ENCODE assay signal across 24 cellular contexts in genomic region chr16:54203851-54204505, GRCh38.
DNase-seq lines count a peak whose midpoint lies in the region; ATAC-seq, FAIRE-seq and TF ChIP-seq lines count a peak whose summit lies in the region.
"Had no signal": no experiment of that assay in that cellular context is flagged by ENCODE, and none has a peak within 500 bp of the region (broad histone marks: within the 10 kb centered on the region; RNA-seq: fewer than 3 reads in every experiment).

No MANE protein-coding gene starts in this region.

- BruUV-seq in HepG2 (replicated peaks; lab: Mats Ljungman, UMichigan), result no TSS peak

- peak overlapping the region; percentile 27; the same call in 1 of the 2 replicates for H3K4me2 ChIP-seq in HepG2 (ENCODE audit: low read depth, low read length)
- H3K4me2 ChIP-seq: A549; BLaER1 treated with 17β-estradiol and CSF1 and Interleukin-3, amounts not matched to agents 10 nM and 100 nM had no signal

- H3K79me2 ChIP-seq in HepG2 (ENCODE audit: insufficient read depth, low read length), result no peaks in the 10 kb centered on the region

- H3K9me3 ChIP-seq in HepG2 (ENCODE audit: low read length) (no peaks in the 10 kb centered on the region), right lobe of liver (no peaks in the 10 kb centered on the region), sigmoid colon (no peaks in the 10 kb centered on the region), upper lobe of right lung (no peaks in the 10 kb centered on the region)
- H3K9me3 ChIP-seq: A549, BE2C had no signal

- POLR2A ChIA-PET in HepG2 (lab: Yijun Ruan, JAX), result no interaction called here

- H3K9ac ChIP-seq in HepG2 (ENCODE audit: insufficient read depth, low read depth, low read length), result no peak overlapping the region
- H3K9ac ChIP-seq: BLaER1 treated with 17β-estradiol and CSF1 and Interleukin-3, amounts not matched to agents 10 nM and 100 nM; GM23248 had no signal

- no peak for TF ChIP-seq POLR2A in HepG2 (IDR thresholded peaks at IDR 0.05; ENCODE audit: insufficient read depth in 1 of 2, low read depth in 2 of 2, low read length in 2 of 2)
- no peak for TF ChIP-seq POLR2A in right lobe of liver (IDR thresholded peaks at IDR 0.05)
- TF ChIP-seq POLR2A in sigmoid colon (IDR thresholded peaks at IDR 0.05), result no peak

- TF ChIP-seq RAD21 in HepG2 (CRISPR knock-in tag; IDR thresholded peaks at IDR 0.05), result no peak

- H2AFZ ChIP-seq in HepG2 (ENCODE audit: low read length), result no peak overlapping the region
- H2AFZ ChIP-seq: GM23248 had no signal

- TF ChIP-seq CTCF in HepG2 (CRISPR knock-in tag; IDR thresholded peaks at IDR 0.05) (no peak), right lobe of liver (IDR thresholded peaks at IDR 0.05) (no peak), bronchial epithelial cell (IDR thresholded peaks at IDR 0.05; ENCODE audit: insufficient read depth, low read length, severe bottlenecking) (no peak), sigmoid colon (IDR thresholded peaks at IDR 0.05) (no peak), upper lobe of right lung (IDR thresholded peaks at IDR 0.05) (no peak)

- H3K4me3 ChIP-seq in HepG2 (replicated peaks in 1 of 3; ENCODE audit: insufficient read depth in 1 of 3, low read depth in 2 of 3, low read length in 3 of 3) (no peak overlapping the region), right lobe of liver (no peak overlapping the region), bronchial epithelial cell (ENCODE audit: low read depth, low read length) (no peak overlapping the region), sigmoid colon (no peak overlapping the region), upper lobe of right lung (no peak overlapping the region)
- H3K4me3 ChIP-seq: A549; BLaER1 treated with 17β-estradiol and CSF1 and Interleukin-3, amounts not matched to agents 10 nM and 100 nM; GM12878; GM23248 had no signal

- TF ChIP-seq EP300 in HepG2 (IDR thresholded peaks at IDR 0.05; ENCODE audit: low read depth in 2 of 2, low read length in 2 of 2), result no peak
- TF ChIP-seq EP300 in HepG2 (CRISPR knock-in tag; IDR thresholded peaks at IDR 0.05; ENCODE audit: borderline replicate concordance), result no peak
- no peak for TF ChIP-seq EP300 in sigmoid colon (IDR thresholded peaks at IDR 0.05)

- H3K27ac ChIP-seq in HepG2 (ENCODE audit: extremely low read length, insufficient read depth, low read length), result no peak overlapping the region
- no peak overlapping the region for H3K27ac ChIP-seq in right lobe of liver
- H3K27ac ChIP-seq in sigmoid colon, result no peak overlapping the region
- no peak overlapping the region for H3K27ac ChIP-seq in upper lobe of right lung
- H3K27ac ChIP-seq: A549; BLaER1 treated with 17β-estradiol and CSF1 and Interleukin-3, amounts not matched to agents 10 nM and 100 nM; GM23248 had no signal

- WGBS in HepG2 (ENCODE audit: low lambda C conversion rate), result 13% methylated on average over 9 of the region's 11 CpGs
- WGBS in right lobe of liver (ENCODE audit: insufficient coverage, low coverage, low lambda C conversion rate, missing lambda C conversion rate), result 49% methylated on average over 6 of the region's 11 CpGs
- WGBS in sigmoid colon, 2 donors, result 66 to 77% methylated on average over 11 of the region's 11 CpGs

- FAIRE-seq in HepG2 (lab: Jason Lieb, UNC), result no peak
- peak; percentile 52 for FAIRE-seq in bronchial epithelial cell (lab: Jason Lieb, UNC)
- FAIRE-seq: A549, GM12878, GM19239 had no signal

- H3K27me3 ChIP-seq in HepG2 (ENCODE audit: control insufficient read depth in 1 of 2, insufficient read depth in 2 of 2, low read length in 2 of 2) (peaks cover 8 to 20% of the 10 kb centered on the region in 2 experiments), right lobe of liver (no peaks in the 10 kb centered on the region), bronchial epithelial cell (ENCODE audit: control insufficient read depth, insufficient read depth, low read length) (peaks cover 2% of the 10 kb centered on the region), sigmoid colon (peaks cover 0 to 18% (median 0%) of the 10 kb centered on the region in 3 donors), upper lobe of right lung (no peaks in the 10 kb centered on the region)
- H3K27me3 ChIP-seq: BE2C; BLaER1 treated with 17β-estradiol and CSF1 and Interleukin-3, amounts not matched to agents 10 nM and 100 nM had no signal

- intact Hi-C loops in HepG2 (cut with micrococcal nuclease; ENCODE audit: unreplicated experiment) (no loop called here), right lobe of liver (cut with DNase I) (no loop called here), sigmoid colon (cut with DNase I) (no loop called here), upper lobe of right lung (cut with DNase I) (no loop called here)

- H4K20me1 ChIP-seq in HepG2 (ENCODE audit: insufficient read depth, low read length), result no peaks in the 10 kb centered on the region
- H4K20me1 ChIP-seq: BLaER1 treated with 17β-estradiol and CSF1 and Interleukin-3, amounts not matched to agents 10 nM and 100 nM had no signal

- in situ Hi-C loops in HepG2 (cut with HindIII; ENCODE audit: extremely low pct_ligation_motif_present, low pct_unique_long_range_greater_than_20kb), result no loop called here

- DNase-seq in HepG2 (ENCODE audit: low spot score) (peak; percentile 48), right lobe of liver (no peak), bronchial epithelial cell (ENCODE audit: low read depth) (no peak), sigmoid colon (peak; percentile 18), upper lobe of right lung (no peak)
- DNase-seq: 8988T; ACHN; AML-193; BE2C; Calu3; CD4-positive, alpha-beta T cell; COR-L47; DMS53; DMS79 treated with DMSO at 0.1 percent for 48 hours; GDM1; GM23248; H9; HFFc6 had no signal

- CTCF ChIA-PET in HepG2 (lab: Yijun Ruan, JAX; ENCODE audit: low intra/inter-chr PET ratio, low total read pairs), result no interaction called here

- ATAC-seq in HepG2 (peak; percentile 37), right lobe of liver (no peak), HG02973 (IDR thresholded peaks at IDR 0.05; ENCODE audit: unreplicated experiment) (no peak), upper lobe of right lung (no peak)
- ATAC-seq: GM12878, HCT116 had no signal

- H3K4me1 ChIP-seq in HepG2 (ENCODE audit: insufficient read depth, low read length) (peaks cover 49% of the 10 kb centered on the region), right lobe of liver (no peaks in the 10 kb centered on the region), sigmoid colon (no peaks in the 10 kb centered on the region), upper lobe of right lung (no peaks in the 10 kb centered on the region)
- H3K4me1 ChIP-seq: A549; BE2C; BLaER1 treated with 17β-estradiol and CSF1 and Interleukin-3, amounts not matched to agents 10 nM and 100 nM had no signal

- H3K36me3 ChIP-seq in HepG2 (replicated peaks in 1 of 2; ENCODE audit: control insufficient read depth in 1 of 2, insufficient read depth in 2 of 2, low read length in 2 of 2) (no peaks in the 10 kb centered on the region), right lobe of liver (no peaks in the 10 kb centered on the region), bronchial epithelial cell (ENCODE audit: control insufficient read depth, insufficient read depth, low read length) (no peaks in the 10 kb centered on the region), sigmoid colon (no peaks in the 10 kb centered on the region), upper lobe of right lung (no peaks in the 10 kb centered on the region)
- H3K36me3 ChIP-seq: BE2C; BLaER1 treated with 17β-estradiol and CSF1 and Interleukin-3, amounts not matched to agents 10 nM and 100 nM had no signal

TF ChIP-seq in HepG2, 621 proteins besides CTCF, POLR2A, EP300 and RAD21 (continues in another document):
- TF ChIP-seq RXRB (CRISPR knock-in tag; IDR thresholded peaks at IDR 0.05; ENCODE audit: borderline replicate concordance) (peak; percentile 65), BHLHE40 (IDR thresholded peaks at IDR 0.05; ENCODE audit: low read length) (0 out of 2 replicates have a peak, but pooled peaks have one; percentile 21), SIX1 (CRISPR knock-in tag; IDR thresholded peaks at IDR 0.05; ENCODE audit: borderline replicate concordance) (peak; percentile 62; the same call in 1 of the 2 replicates), REL (CRISPR knock-in tag; conservative IDR thresholded peaks at IDR 0.05) (0 out of 2 replicates have a peak, but pooled peaks have one; percentile 11)
- TF ChIP-seq, protein P1, sequence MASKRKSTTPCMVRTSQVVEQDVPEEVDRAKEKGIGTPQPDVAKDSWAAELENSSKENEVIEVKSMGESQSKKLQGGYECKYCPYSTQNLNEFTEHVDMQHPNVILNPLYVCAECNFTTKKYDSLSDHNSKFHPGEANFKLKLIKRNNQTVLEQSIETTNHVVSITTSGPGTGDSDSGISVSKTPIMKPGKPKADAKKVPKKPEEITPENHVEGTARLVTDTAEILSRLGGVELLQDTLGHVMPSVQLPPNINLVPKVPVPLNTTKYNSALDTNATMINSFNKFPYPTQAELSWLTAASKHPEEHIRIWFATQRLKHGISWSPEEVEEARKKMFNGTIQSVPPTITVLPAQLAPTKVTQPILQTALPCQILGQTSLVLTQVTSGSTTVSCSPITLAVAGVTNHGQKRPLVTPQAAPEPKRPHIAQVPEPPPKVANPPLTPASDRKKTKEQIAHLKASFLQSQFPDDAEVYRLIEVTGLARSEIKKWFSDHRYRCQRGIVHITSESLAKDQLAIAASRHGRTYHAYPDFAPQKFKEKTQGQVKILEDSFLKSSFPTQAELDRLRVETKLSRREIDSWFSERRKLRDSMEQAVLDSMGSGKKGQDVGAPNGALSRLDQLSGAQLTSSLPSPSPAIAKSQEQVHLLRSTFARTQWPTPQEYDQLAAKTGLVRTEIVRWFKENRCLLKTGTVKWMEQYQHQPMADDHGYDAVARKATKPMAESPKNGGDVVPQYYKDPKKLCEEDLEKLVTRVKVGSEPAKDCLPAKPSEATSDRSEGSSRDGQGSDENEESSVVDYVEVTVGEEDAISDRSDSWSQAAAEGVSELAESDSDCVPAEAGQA (IDR thresholded peaks at IDR 0.05; ENCODE audit: low read depth), result no peak
- TF ChIP-seq, protein P1 (CRISPR knock-in tag; IDR thresholded peaks at IDR 0.05; ENCODE audit: borderline replicate concordance), result no peak

Comparison
In these comparisons a context has a peak if more than half of its experiments do, and no peak if none do; other contexts are left out.
1. DNase-seq: peak in HepG2 (single experiment) and sigmoid colon (single experiment); none in right lobe of liver (0 of 3), bronchial epithelial cell (single experiment) and upper lobe of right lung (single experiment).